9 cellular contexts compared by ENCODE assay signal in genomic region chr15:74374648-74375302, GRCh38. TPM values are rescaled to one million over a fixed set of nuclear protein-coding genes. Genes with fewer than 3 reads are reported as not detected.
DNase-seq lines count a peak whose midpoint lies in the region; ATAC-seq, FAIRE-seq and TF ChIP-seq lines count a peak whose summit lies in the region.
"Had no signal": no experiment of that assay in that cellular context is flagged by ENCODE, and none has a peak within 500 bp of the region (broad histone marks: within the 10 kb centered on the region; RNA-seq: fewer than 3 reads in every experiment).

No MANE protein-coding gene starts in this region.

- H3K79me2 ChIP-seq in DOHH2 (ENCODE audit: control insufficient read depth, low read length), result no peaks in the 10 kb centered on the region
- no peaks in the 10 kb centered on the region for H3K79me2 ChIP-seq in neural cell (replicated peaks; ENCODE audit: insufficient read depth, low read length)

- no peak overlapping the region for H2AFZ ChIP-seq in neural cell (ENCODE audit: low read depth, low read length)

- peak; percentile 9 for ATAC-seq in HG03025 (IDR thresholded peaks at IDR 0.05; ENCODE audit: low FRiP score, unreplicated experiment)

- H3K36me3 ChIP-seq in DOHH2 (ENCODE audit: control insufficient read depth, low read length) (no peaks in the 10 kb centered on the region), breast epithelium (no peaks in the 10 kb centered on the region), neural cell (ENCODE audit: insufficient read depth, low read length) (no peaks in the 10 kb centered on the region)

- H3K4me3 ChIP-seq in DOHH2 (ENCODE audit: low read length), result peak overlapping the region; percentile 79
- H3K4me3 ChIP-seq in breast epithelium, result peak overlapping the region; percentile 50 to 79 (median 65)
- peak overlapping the region; percentile 92 for H3K4me3 ChIP-seq in neural cell (ENCODE audit: low read length)

- no peaks in the 10 kb centered on the region for H3K9me2 ChIP-seq in DOHH2 (replicated peaks; ENCODE audit: control insufficient read depth, low read length)
- H3K9me2 ChIP-seq in neural cell (ENCODE audit: insufficient read depth, low read length), result no peaks in the 10 kb centered on the region

- DNase-seq in breast epithelium (ENCODE audit: low spot score in 2 of 2) (no peak), C1 segment of cervical spinal cord (lab: John Stamatoyannopoulos, UW) (no peak), HPDE6-E6E7 (ENCODE audit: extremely low spot score) (no peak), D721Med (ENCODE audit: insufficient read length, low spot score) (no peak)
- DNase-seq in central memory CD4-positive, alpha-beta T cell, result no peak

- TF ChIP-seq RAD21 in neural cell (conservative IDR thresholded peaks at IDR 0.05), result no peak

- peaks cover 5% of the 10 kb centered on the region; the same call in 1 of the 2 replicates for H4K20me1 ChIP-seq in DOHH2 (ENCODE audit: control insufficient read depth, insufficient read depth, low read depth, low read length)
- no peaks in the 10 kb centered on the region for H4K20me1 ChIP-seq in neural cell (ENCODE audit: insufficient read depth)

- H3K27ac ChIP-seq in DOHH2 (ENCODE audit: low read depth, low read length), result no peak overlapping the region
- no peak overlapping the region for H3K27ac ChIP-seq in breast epithelium
- no peak overlapping the region for H3K27ac ChIP-seq in neural cell (ENCODE audit: low read length)

- H3K4me2 ChIP-seq in DOHH2 (ENCODE audit: low read length) (peak overlapping the region; percentile 98), neural cell (ENCODE audit: low read length) (peak overlapping the region; percentile 60)

- no peak for TF ChIP-seq POLR2A in breast epithelium (IDR thresholded peaks at IDR 0.05)

- TF ChIP-seq CTCF in DOHH2 (IDR thresholded peaks at IDR 0.05; ENCODE audit: low read depth, low read length, poor library complexity, severe bottlenecking) (no peak), breast epithelium (IDR thresholded peaks at IDR 0.05) (no peak), neural cell (IDR thresholded peaks at IDR 0.05; ENCODE audit: poor library complexity, severe bottlenecking) (no peak), D721Med (IDR thresholded peaks at IDR 0.05; ENCODE audit: insufficient read depth, missing control alignments) (no peak)

- H3K9ac ChIP-seq in neural cell (ENCODE audit: low read length), result peak overlapping the region; percentile 16

- intact Hi-C loops in breast epithelium (cut with DNase I; ENCODE audit: low total_unique reads), result no loop called here

- H3K4me1 ChIP-seq in DOHH2 (ENCODE audit: control insufficient read depth, low read length), result peaks cover 18% of the 10 kb centered on the region
- H3K4me1 ChIP-seq in breast epithelium, result peaks cover 0 to 8% of the 10 kb centered on the region in 2 donors

- peaks cover 6% of the 10 kb centered on the region for H3F3A ChIP-seq in DOHH2 (ENCODE audit: control insufficient read depth, insufficient read depth)
- no peaks in the 10 kb centered on the region for H3F3A ChIP-seq in neural cell (ENCODE audit: insufficient read depth, low read length, poor library complexity, severe bottlenecking)

- FAIRE-seq in D721Med (lab: Jason Lieb, UNC), result no peak

- H3K9me3 ChIP-seq in DOHH2 (ENCODE audit: control insufficient read depth, insufficient read depth, low read length) (no peaks in the 10 kb centered on the region), breast epithelium (no peaks in the 10 kb centered on the region), neural cell (ENCODE audit: low read length) (no peaks in the 10 kb centered on the region)

- no peak for TF ChIP-seq EP300 in neural cell (conservative IDR thresholded peaks at IDR 0.05; ENCODE audit: poor library complexity, severe bottlenecking)

- H3K27me3 ChIP-seq in DOHH2 (ENCODE audit: control insufficient read depth, low read length) (peaks cover 73% of the 10 kb centered on the region), breast epithelium (no peaks in the 10 kb centered on the region), neural cell (ENCODE audit: insufficient read depth, low read depth, low read length) (no peaks in the 10 kb centered on the region)

TF ChIP-seq in neural cell, 6 proteins besides CTCF, POLR2A, EP300 and RAD21:
- TF ChIP-seq TAF1 (IDR thresholded peaks at IDR 0.05; ENCODE audit: low read depth), result no peak
- TF ChIP-seq SMC3 (conservative IDR thresholded peaks at IDR 0.05; ENCODE audit: poor library complexity), result no peak
- no peak for TF ChIP-seq POLR2AphosphoS5 (IDR thresholded peaks at IDR 0.05)
- TF ChIP-seq EZH2 (IDR thresholded peaks at IDR 0.05; ENCODE audit: borderline replicate concordance, insufficient read depth, low read length, poor library complexity, severe bottlenecking), result no peak
- TF ChIP-seq, protein P1, sequence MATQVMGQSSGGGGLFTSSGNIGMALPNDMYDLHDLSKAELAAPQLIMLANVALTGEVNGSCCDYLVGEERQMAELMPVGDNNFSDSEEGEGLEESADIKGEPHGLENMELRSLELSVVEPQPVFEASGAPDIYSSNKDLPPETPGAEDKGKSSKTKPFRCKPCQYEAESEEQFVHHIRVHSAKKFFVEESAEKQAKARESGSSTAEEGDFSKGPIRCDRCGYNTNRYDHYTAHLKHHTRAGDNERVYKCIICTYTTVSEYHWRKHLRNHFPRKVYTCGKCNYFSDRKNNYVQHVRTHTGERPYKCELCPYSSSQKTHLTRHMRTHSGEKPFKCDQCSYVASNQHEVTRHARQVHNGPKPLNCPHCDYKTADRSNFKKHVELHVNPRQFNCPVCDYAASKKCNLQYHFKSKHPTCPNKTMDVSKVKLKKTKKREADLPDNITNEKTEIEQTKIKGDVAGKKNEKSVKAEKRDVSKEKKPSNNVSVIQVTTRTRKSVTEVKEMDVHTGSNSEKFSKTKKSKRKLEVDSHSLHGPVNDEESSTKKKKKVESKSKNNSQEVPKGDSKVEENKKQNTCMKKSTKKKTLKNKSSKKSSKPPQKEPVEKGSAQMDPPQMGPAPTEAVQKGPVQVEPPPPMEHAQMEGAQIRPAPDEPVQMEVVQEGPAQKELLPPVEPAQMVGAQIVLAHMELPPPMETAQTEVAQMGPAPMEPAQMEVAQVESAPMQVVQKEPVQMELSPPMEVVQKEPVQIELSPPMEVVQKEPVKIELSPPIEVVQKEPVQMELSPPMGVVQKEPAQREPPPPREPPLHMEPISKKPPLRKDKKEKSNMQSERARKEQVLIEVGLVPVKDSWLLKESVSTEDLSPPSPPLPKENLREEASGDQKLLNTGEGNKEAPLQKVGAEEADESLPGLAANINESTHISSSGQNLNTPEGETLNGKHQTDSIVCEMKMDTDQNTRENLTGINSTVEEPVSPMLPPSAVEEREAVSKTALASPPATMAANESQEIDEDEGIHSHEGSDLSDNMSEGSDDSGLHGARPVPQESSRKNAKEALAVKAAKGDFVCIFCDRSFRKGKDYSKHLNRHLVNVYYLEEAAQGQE (IDR thresholded peaks at IDR 0.05; ENCODE audit: borderline replicate concordance), result no peak
- TF ChIP-seq MXI1 (conservative IDR thresholded peaks at IDR 0.05; ENCODE audit: poor library complexity, severe bottlenecking), result no peak

RNA-seq across cellular contexts. Expression of gene CYP11A1, which starts 7.3 kb away (rescaled TPM):
- total RNA-seq in breast epithelium, result 1 to 10 TPM; 1.1 to 4.6 (median 1.3) TPM
- polyA plus RNA-seq in neural cell, result not detected in 2 replicates
- polyA minus RNA-seq in neural cell, result not detected in 2 replicates
- total RNA-seq: dermis microvascular lymphatic vessel endothelial cell had no signal

RNA-seq across cellular contexts. Expression of gene SEMA7A, which starts 59.0 kb away (rescaled TPM):
- 1 to 10 TPM in 1 of 3 donors, under 1 TPM in 2; 0.80 to 1.3 (median 0.88) TPM for total RNA-seq in breast epithelium
- 28.8 and 31.7 TPM in 2 replicates for polyA plus RNA-seq in neural cell
- polyA minus RNA-seq in neural cell, result 26.6 and 34.1 TPM in 2 replicates
